ENCODE assay signal across 9 cellular contexts in the genomic region with DNA sequence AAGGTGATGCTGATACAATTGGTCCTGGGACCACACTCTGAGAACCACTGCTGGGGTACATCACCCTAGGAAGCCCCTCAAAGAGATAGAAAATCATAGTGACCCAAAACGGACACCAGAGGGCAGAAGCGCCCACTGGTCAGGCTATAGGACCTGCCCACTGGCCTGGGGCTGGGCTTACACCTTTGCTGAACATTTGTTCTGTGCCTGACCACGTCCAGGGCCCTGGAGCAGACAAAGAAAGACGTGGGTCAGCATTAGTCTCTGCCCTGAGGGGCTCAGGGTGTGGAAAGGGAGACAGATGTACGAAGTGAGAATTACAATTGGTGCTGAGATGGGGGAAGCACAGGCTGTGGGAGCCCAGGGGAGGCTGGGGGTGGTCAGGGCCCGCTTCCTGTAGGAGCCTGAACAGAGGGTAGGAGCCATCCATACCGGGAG. TPM values are rescaled to one million over a fixed set of nuclear protein-coding genes. Genes with fewer than 3 reads are reported as not detected.
DNase-seq lines count a peak whose midpoint lies in the region; ATAC-seq, FAIRE-seq and TF ChIP-seq lines count a peak whose summit lies in the region.
"Had no signal": no experiment of that assay in that cellular context is flagged by ENCODE, and none has a peak within 500 bp of the region (broad histone marks: within the 10 kb centered on the region; RNA-seq: fewer than 3 reads in every experiment).

No MANE protein-coding gene starts in this region.

- H3K4me3 ChIP-seq in BJ (ENCODE audit: low read depth, low read length) (no peak overlapping the region), gastrocnemius medialis (no peak overlapping the region)
- H3K4me3 ChIP-seq: skin epidermis had no signal

- H3K27ac ChIP-seq in gastrocnemius medialis = no peak overlapping the region
- H3K27ac ChIP-seq: skin epidermis had no signal

- H3K9me3 ChIP-seq in gastrocnemius medialis = no peaks in the 10 kb centered on the region

- H3K27me3 ChIP-seq in BJ (ENCODE audit: control insufficient read depth, insufficient read depth, low read length) (peaks cover 5% of the 10 kb centered on the region), gastrocnemius medialis (no peaks in the 10 kb centered on the region)

- TF ChIP-seq POLR2A in gastrocnemius medialis (IDR thresholded peaks at IDR 0.05) = no peak

- H3K36me3 ChIP-seq in BJ (ENCODE audit: control insufficient read depth, insufficient read depth, low read length) = no peaks in the 10 kb centered on the region
- H3K36me3 ChIP-seq in gastrocnemius medialis = no peaks in the 10 kb centered on the region

- TF ChIP-seq CTCF in BJ (IDR thresholded peaks at IDR 0.05; ENCODE audit: insufficient read depth, low read depth, low read length) (peak; percentile 83), gastrocnemius medialis (IDR thresholded peaks at IDR 0.05 in 4 of 5, conservative IDR thresholded peaks at IDR 0.05 in 1 of 5) (peak; percentile 75 to 87 (median 85))

- no peak for DNase-seq in BJ (ENCODE audit: low read depth)
- DNase-seq in GM19239 (ENCODE audit: insufficient read length, low spot score) = peak; percentile 61
- peak; percentile 23 for DNase-seq in NCI-H510A (lab: John Stamatoyannopoulos, UW)
- peak; percentile 87 for DNase-seq in astrocyte of the hippocampus (ENCODE audit: low read depth, low spot score)
- peak in 40 of 51 donors; percentile 3 to 72 (median 31) for DNase-seq in hypothalamus (lab: John Stamatoyannopoulos, UW)
- DNase-seq in gastrocnemius medialis = peak in 1 of 2 donors; percentile 43

- in situ Hi-C loops in gastrocnemius medialis (cut with MboI; ENCODE audit: low sequenced_read_pairs in 4 of 4) = loop anchor here in 3 of 4 donors (5.0 to 25.0 kb wide), 3 partner anchors 35 to 260 kb away; no protein-coding TSS in a partner anchor

- intact Hi-C loops in gastrocnemius medialis (cut with DNase I; ENCODE audit: low total_unique reads) = loop anchor here (1.0 kb wide), 1 partner anchor 30 kb away; no protein-coding TSS in a partner anchor

- FAIRE-seq in GM19239 (lab: Jason Lieb, UNC) = peak; percentile 53

- H3K4me1 ChIP-seq in gastrocnemius medialis = no peaks in the 10 kb centered on the region

- CTCF ChIA-PET in BJ (lab: Yijun Ruan, JAX) = interaction anchor here (0.7 to 5.7 kb wide), 12 partner anchors 9 to 327 kb away, joined by 3 to 69 read pairs (median 4); no protein-coding TSS in a partner anchor

- POLR2A ChIA-PET in BJ (lab: Charles Lee) = no interaction called here

- ATAC-seq in gastrocnemius medialis (peak; percentile 78 to 91), HG02840 (IDR thresholded peaks at IDR 0.05; ENCODE audit: low FRiP score, unreplicated experiment) (no peak), HG03108 (IDR thresholded peaks at IDR 0.05; ENCODE audit: unreplicated experiment) (no peak)

RNA-seq across cellular contexts. Expression of a gene that starts 14.4 kb away (rescaled TPM):
- polyA plus RNA-seq in BJ (2011; rRNA removed) = 1,158 and 1,604 TPM in 2 replicates
- polyA minus RNA-seq in BJ (2011; rRNA and poly(A)+ RNA removed) = 433 and 530 TPM in 2 replicates
- total RNA-seq in gastrocnemius medialis = 10 to 100 TPM; 18.5 to 42.4 (median 34.8) TPM

RNA-seq across cellular contexts. Expression of a gene that starts 21.9 kb away (rescaled TPM):
- polyA plus RNA-seq in BJ (2011; rRNA removed) = 5.0 and 7.7 TPM in 2 replicates
- polyA minus RNA-seq in BJ (2011; rRNA and poly(A)+ RNA removed) = 12.0 and 14.4 TPM in 2 replicates
- 10 to 100 TPM in 3 of 4 donors, 1 to 10 TPM in 1; 5.6 to 12.6 (median 11.2) TPM for total RNA-seq in gastrocnemius medialis

Comparison
In these comparisons a context has a peak if more than half of its experiments do, and no peak if none do; other contexts are left out.
1. ATAC-seq: peak in gastrocnemius medialis (2 of 2); none in HG02840 (single experiment) and HG03108 (single experiment).